ENCODE assay signal across 1 cellular context in genomic region chr2:27376866-27377617, GRCh38.
A peak's percentile ranks its signal among the peaks of the same experiment; 100 is the strongest.
TF ChIP-seq lines count a peak whose summit lies in the region.

No MANE protein-coding gene starts in this region.

TF ChIP-seq in SK-N-SH treated with all-trans-retinoic acid at 6 μM for 48 hours, 23 proteins besides CTCF, POLR2A, EP300 and RAD21:
- TF ChIP-seq, protein P1, sequence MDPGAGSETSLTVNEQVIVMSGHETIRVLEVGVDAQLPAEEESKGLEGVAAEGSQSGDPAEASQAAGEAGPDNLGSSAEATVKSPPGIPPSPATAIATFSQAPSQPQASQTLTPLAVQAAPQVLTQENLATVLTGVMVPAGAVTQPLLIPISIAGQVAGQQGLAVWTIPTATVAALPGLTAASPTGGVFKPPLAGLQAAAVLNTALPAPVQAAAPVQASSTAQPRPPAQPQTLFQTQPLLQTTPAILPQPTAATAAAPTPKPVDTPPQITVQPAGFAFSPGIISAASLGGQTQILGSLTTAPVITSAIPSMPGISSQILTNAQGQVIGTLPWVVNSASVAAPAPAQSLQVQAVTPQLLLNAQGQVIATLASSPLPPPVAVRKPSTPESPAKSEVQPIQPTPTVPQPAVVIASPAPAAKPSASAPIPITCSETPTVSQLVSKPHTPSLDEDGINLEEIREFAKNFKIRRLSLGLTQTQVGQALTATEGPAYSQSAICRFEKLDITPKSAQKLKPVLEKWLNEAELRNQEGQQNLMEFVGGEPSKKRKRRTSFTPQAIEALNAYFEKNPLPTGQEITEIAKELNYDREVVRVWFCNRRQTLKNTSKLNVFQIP (CRISPR knock-in tag; IDR thresholded peaks at IDR 0.05; ENCODE audit: borderline replicate concordance, low read depth), result peak; percentile 23; the same call in 1 of the 2 replicates
- TF ChIP-seq, protein P2, sequence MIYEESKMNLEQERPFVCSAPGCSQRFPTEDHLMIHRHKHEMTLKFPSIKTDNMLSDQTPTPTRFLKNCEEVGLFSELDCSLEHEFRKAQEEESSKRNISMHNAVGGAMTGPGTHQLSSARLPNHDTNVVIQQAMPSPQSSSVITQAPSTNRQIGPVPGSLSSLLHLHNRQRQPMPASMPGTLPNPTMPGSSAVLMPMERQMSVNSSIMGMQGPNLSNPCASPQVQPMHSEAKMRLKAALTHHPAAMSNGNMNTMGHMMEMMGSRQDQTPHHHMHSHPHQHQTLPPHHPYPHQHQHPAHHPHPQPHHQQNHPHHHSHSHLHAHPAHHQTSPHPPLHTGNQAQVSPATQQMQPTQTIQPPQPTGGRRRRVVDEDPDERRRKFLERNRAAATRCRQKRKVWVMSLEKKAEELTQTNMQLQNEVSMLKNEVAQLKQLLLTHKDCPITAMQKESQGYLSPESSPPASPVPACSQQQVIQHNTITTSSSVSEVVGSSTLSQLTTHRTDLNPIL (CRISPR knock-in tag; IDR thresholded peaks at IDR 0.05; ENCODE audit: low read depth), result no peak
- no peak for TF ChIP-seq SNAI2 (CRISPR knock-in tag; IDR thresholded peaks at IDR 0.05)
- no peak for TF ChIP-seq ARNTL (CRISPR knock-in tag; IDR thresholded peaks at IDR 0.05; ENCODE audit: borderline replicate concordance, low read depth)
- TF ChIP-seq CSDC2 (CRISPR knock-in tag; IDR thresholded peaks at IDR 0.05), result no peak
- TF ChIP-seq TOX (CRISPR knock-in tag; IDR thresholded peaks at IDR 0.05; ENCODE audit: borderline replicate concordance), result no peak
